ENCODE assay signal across 1 cellular context in the genomic region with DNA sequence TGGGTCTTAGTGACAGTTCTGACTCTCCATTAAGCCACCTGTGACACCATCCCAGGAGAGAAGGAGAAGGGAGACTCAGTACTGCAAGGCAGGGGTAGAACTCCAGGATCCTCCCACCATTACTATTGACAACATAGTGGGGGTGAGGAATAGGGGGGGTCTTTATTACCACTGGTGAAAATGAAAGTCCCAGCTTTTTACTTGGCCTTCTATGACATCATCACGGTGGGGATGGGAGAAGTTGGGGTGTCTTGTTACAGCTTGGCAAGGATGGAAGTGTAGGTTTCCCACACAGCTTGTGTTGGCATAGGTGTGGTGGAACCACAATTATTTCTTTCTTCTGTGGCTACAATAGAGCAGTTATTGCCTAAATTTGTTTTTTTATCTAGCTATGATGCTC.
TF ChIP-seq lines count a peak whose summit lies in the region.

No MANE protein-coding gene starts in this region.

TF ChIP-seq in H1, 55 proteins besides CTCF, POLR2A, EP300 and RAD21 (continued from another document):
- no peak for TF ChIP-seq CBX5 (IDR thresholded peaks at IDR 0.05; ENCODE audit: low read depth, low read length)
- TF ChIP-seq ASH2L (IDR thresholded peaks at IDR 0.05; ENCODE audit: low read length), result no peak
